In genomic region chr6:15408008-15408407, GRCh38 we compare ENCODE assay signal across 16 cellular contexts.
"Had no signal": no experiment of that assay in that cellular context is flagged by ENCODE, and none has a peak within 500 bp of the region (broad histone marks: within the 10 kb centered on the region; RNA-seq: fewer than 3 reads in every experiment).

No MANE protein-coding gene starts in this region.

- ATAC-seq: naive thymus-derived CD8-positive, alpha-beta T cell had no signal

- H3K4me2 ChIP-seq: hepatocyte had no signal

- FAIRE-seq: endothelial cell of umbilical vein, small intestine, urothelium cell line had no signal

- H3K27me3 ChIP-seq: hepatocyte had no signal

- H3K4me3 ChIP-seq: coronary artery, hepatocyte had no signal

- H3K4me3 Mint-ChIP-seq: endodermal cell; naive thymus-derived CD8-positive, alpha-beta T cell; type B pancreatic cell had no signal

- H3K27ac Mint-ChIP-seq: endodermal cell; naive thymus-derived CD8-positive, alpha-beta T cell; type B pancreatic cell had no signal

- H3K9me3 Mint-ChIP-seq: endodermal cell; naive thymus-derived CD8-positive, alpha-beta T cell; type B pancreatic cell had no signal

- H3K27me3 Mint-ChIP-seq: naive thymus-derived CD8-positive, alpha-beta T cell; type B pancreatic cell had no signal

- DNase-seq: effector CD4-positive, alpha-beta T cell; endodermal cell; erythroblast; foreskin melanocyte; head of caudate nucleus; kidney glomerular epithelial cell; naive thymus-derived CD8-positive, alpha-beta T cell; posterior cingulate gyrus; small intestine; stimulated activated CD4-positive, alpha-beta T cell treated with anti-CD3 and anti-CD28 coated beads, Interleukin-12 subunit alpha, Interleukin-12 subunit beta, amount 100 ng/mL, for 4 hours; stimulated activated naive CD4-positive, alpha-beta T cell treated with Interleukin-2 at 50 U/mL for 16 hours had no signal

- H3K27ac ChIP-seq: coronary artery, hepatocyte had no signal

- H2AFZ ChIP-seq: hepatocyte had no signal
